Comparison of ENCODE assay signal across 28 cellular contexts in the genomic region with DNA sequence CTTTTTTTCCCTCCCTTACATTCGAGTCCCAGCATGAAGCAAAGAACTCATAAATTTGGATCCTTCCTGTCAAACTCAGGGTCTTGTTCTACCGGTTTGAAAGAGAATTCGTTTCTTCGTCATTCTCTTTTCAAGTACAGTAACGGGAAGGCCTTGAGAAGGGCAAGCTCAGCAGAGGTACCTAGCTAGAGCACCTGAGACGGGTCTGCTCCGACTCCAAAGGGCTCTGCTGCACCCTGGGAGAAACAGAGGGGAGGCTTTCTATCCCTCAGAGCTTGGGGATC. TPM values are rescaled to one million over a fixed set of nuclear protein-coding genes. Genes with fewer than 3 reads are reported as not detected.
"Had no signal": no experiment of that assay in that cellular context is flagged by ENCODE, and none has a peak within 500 bp of the region (broad histone marks: within the 10 kb centered on the region; RNA-seq: fewer than 3 reads in every experiment).

No MANE protein-coding gene starts in this region.

- H3K27me3 ChIP-seq: ascending aorta, body of pancreas had no signal

- ATAC-seq: activated CD4-positive, CD25-positive, alpha-beta regulatory T cell treated with anti-CD3 and anti-CD28 coated beads, Interleukin-2, amount 50 U/mL, for 24 hours; activated CD8-positive, alpha-beta T cell treated with anti-CD3 and anti-CD28 coated beads, Interleukin-2, amount 10 ng/mL, durations not matched to agents 7 days and 5 days; activated naive CD4-positive, alpha-beta T cell treated with anti-CD3 and anti-CD28 coated beads, Interleukin-2, amount 50 U/mL, for 72 hours; activated naive CD8-positive, alpha-beta T cell treated with anti-CD3 and anti-CD28 coated beads, Interleukin-2, amount 50 U/mL, for 24 hours; body of pancreas; Right ventricle myocardium inferior had no signal

- H3K36me3 ChIP-seq: ascending aorta had no signal

- DNase-seq: activated CD4-positive, alpha-beta T cell treated with anti-CD3 and anti-CD28 coated beads for 4 hours; activated CD8-positive, alpha-beta memory T cell treated with anti-CD3 and anti-CD28 coated beads, Interleukin-2, amount 50 U/mL, for 48 hours; activated CD8-positive, alpha-beta T cell treated with anti-CD3 and anti-CD28 coated beads, Interleukin-2, amount 10 ng/mL, durations not matched to agents 7 days and 5 days; activated naive CD4-positive, alpha-beta T cell; activated naive CD8-positive, alpha-beta T cell treated with anti-CD3 and anti-CD28 coated beads, Interleukin-2, amount 50 U/mL, for 24 hours; activated T-cell treated with anti-CD3 and anti-CD28 coated beads, Interleukin-2, amount 50 U/mL, for 1 hour; amniotic stem cell; body of pancreas; Kasumi-1; KBM-7; NCI-H1105 treated with DMSO at 0.1 percent for 48 hours; NCI-H1436 treated with DMSO at 0.1 percent for 48 hours; NCI-H187; NCI-H2081; NCI-H2171; NCI-H226; NCI-H510A; NCI-H526 treated with DMSO at 0.1 percent for 48 hours; RPMI8226; T-helper 1 cell had no signal

- H3K4me3 Mint-ChIP-seq: activated CD8-positive, alpha-beta T cell treated with anti-CD3 and anti-CD28 coated beads, Interleukin-2, amount 10 ng/mL, durations not matched to agents 7 days and 5 days; activated naive CD8-positive, alpha-beta T cell treated with anti-CD3 and anti-CD28 coated beads, Interleukin-2, amount 50 U/mL, for 24 hours; central memory CD8-positive, alpha-beta T cell had no signal

- H3K4me1 Mint-ChIP-seq: central memory CD8-positive, alpha-beta T cell had no signal

- H3K27ac Mint-ChIP-seq: activated CD8-positive, alpha-beta T cell treated with anti-CD3 and anti-CD28 coated beads, Interleukin-2, amount 10 ng/mL, durations not matched to agents 7 days and 5 days; activated naive CD4-positive, alpha-beta T cell treated with anti-CD3 and anti-CD28 coated beads, Interleukin-2, amount 50 U/mL, for 72 hours; activated naive CD8-positive, alpha-beta T cell treated with anti-CD3 and anti-CD28 coated beads, Interleukin-2, amount 50 U/mL, for 24 hours had no signal

- H3K4me3 ChIP-seq: ascending aorta, body of pancreas, SK-N-MC had no signal

- H3K27ac ChIP-seq: ascending aorta, body of pancreas, SK-N-MC had no signal

- H3K27me3 Mint-ChIP-seq: activated naive CD8-positive, alpha-beta T cell treated with anti-CD3 and anti-CD28 coated beads, Interleukin-2, amount 50 U/mL, for 24 hours had no signal

- H3K4me1 ChIP-seq: ascending aorta had no signal

RNA-seq across cellular contexts. Expression of gene EDAR, which starts 46.0 kb away (rescaled TPM):
- total RNA-seq: activated CD8-positive, alpha-beta T cell treated with anti-CD3 and anti-CD28 coated beads, Interleukin-2, amount 10 ng/mL, durations not matched to agents 7 days and 5 days; ascending aorta; body of pancreas; OCI-LY7; T-helper 2 cell treated with Interferon-gamma antibody and Interleukin-4, amounts not matched to agents 100 ng/mL and 5 ng/mL, for 36 hours had no signal
